ENCODE assay signal across 16 cellular contexts in genomic region chr12:104521731-104522130, GRCh38.
DNase-seq lines count a peak whose midpoint lies in the region; ATAC-seq, FAIRE-seq and TF ChIP-seq lines count a peak whose summit lies in the region.
"Had no signal": no experiment of that assay in that cellular context is flagged by ENCODE, and none has a peak within 500 bp of the region (broad histone marks: within the 10 kb centered on the region; RNA-seq: fewer than 3 reads in every experiment).

No MANE protein-coding gene starts in this region.

- H3K9me3 ChIP-seq in adrenal gland (replicated peaks in 1 of 3), result no peaks in the 10 kb centered on the region

- TF ChIP-seq CTCF in adrenal gland (IDR thresholded peaks at IDR 0.05), result no peak

- peak overlapping the region in 1 of 5 donors; percentile 35 for H3K27ac ChIP-seq in adrenal gland
- H3K27ac ChIP-seq: neural progenitor cell had no signal

- no peak overlapping the region for H3K4me3 ChIP-seq in adrenal gland
- H3K4me3 ChIP-seq: neural progenitor cell had no signal

- 51 to 57% (median 54%) methylated on average over 5 of the region's 5 CpGs for WGBS in adrenal gland, 4 donors

- no peaks in the 10 kb centered on the region for H3K27me3 ChIP-seq in adrenal gland
- H3K27me3 ChIP-seq: neural progenitor cell had no signal

- H3K4me1 ChIP-seq in adrenal gland (replicated peaks in 1 of 2), result peaks cover 14 to 48% of the 10 kb centered on the region in 2 donors

- H3K36me3 ChIP-seq in adrenal gland (replicated peaks in 1 of 2), result no peaks in the 10 kb centered on the region
- H3K36me3 ChIP-seq: neural progenitor cell had no signal

- intact Hi-C loops in adrenal gland (cut with DNase I), result loop anchor here in 1 of 2 donors (5.0 kb wide), 1 partner anchor 64 kb away; the partner anchor contains the start of gene CHST11

- FAIRE-seq in frontal cortex (lab: Jason Lieb, UNC), result no peak

- peak; percentile 29 for DNase-seq in AG08396 (ENCODE audit: low spot score)
- DNase-seq in ELR (ENCODE audit: low read depth), result peak; percentile 46
- DNase-seq in adrenal gland, result peak in 6 of 7 donors; percentile 38 to 58 (median 56)
- DNase-seq in kidney tubule cell (ENCODE audit: low spot score), result peak; percentile 56
- DNase-seq in frontal cortex (ENCODE audit: low spot score in 2 of 2), result no peak
- DNase-seq in activated T-cell treated with anti-CD3 and anti-CD28 coated beads, Interleukin-2, amount 50 U/mL, for 1 hour, result no peak
- DNase-seq in activated CD4-positive, alpha-beta T cell treated with anti-CD3 and anti-CD28 coated beads, Interleukin-2, amount 50 U/mL, for 4 hours, result no peak
- DNase-seq: activated CD4-positive, alpha-beta T cell treated with anti-CD3 and anti-CD28 coated beads for 1 hour; AML-193; erythroblast; NCI-H2081 treated with DMSO at 0.1 percent for 48 hours; NCI-H82; stimulated activated naive CD8-positive, alpha-beta T cell treated with anti-CD3 and anti-CD28 coated beads, Interleukin-15, amount 100 ng/mL, for 72 hours; T-helper 2 cell had no signal

- no peak for ATAC-seq in GM19023 (IDR thresholded peaks at IDR 0.05; ENCODE audit: unreplicated experiment)
- ATAC-seq: stimulated activated naive CD8-positive, alpha-beta T cell treated with anti-CD3 and anti-CD28 coated beads, Interleukin-15, amount 100 ng/mL, for 72 hours had no signal

- no peak for TF ChIP-seq POLR2A in adrenal gland (IDR thresholded peaks at IDR 0.05)

Comparison
In these comparisons a context has a peak if more than half of its experiments do, and no peak if none do; other contexts are left out.
1. DNase-seq: peak in AG08396 (single experiment), ELR (single experiment), adrenal gland (6 of 7) and kidney tubule cell (single experiment); none in frontal cortex (0 of 2), activated T-cell treated with anti-CD3 and anti-CD28 coated beads, Interleukin-2, amount 50 U/mL, for 1 hour (single experiment) and activated CD4-positive, alpha-beta T cell treated with anti-CD3 and anti-CD28 coated beads, Interleukin-2, amount 50 U/mL, for 4 hours (0 of 2).